13 cellular contexts compared by ENCODE assay signal in genomic region chr7:46290374-46291061, GRCh38.
A peak's percentile ranks its signal among the peaks of the same experiment; 100 is the strongest.
DNase-seq lines count a peak whose midpoint lies in the region; ATAC-seq, FAIRE-seq and TF ChIP-seq lines count a peak whose summit lies in the region.
"Had no signal": no experiment of that assay in that cellular context is flagged by ENCODE, and none has a peak within 500 bp of the region (broad histone marks: within the 10 kb centered on the region; RNA-seq: fewer than 3 reads in every experiment).

No MANE protein-coding gene starts in this region.

- peak overlapping the region; percentile 95 for H3K27ac Mint-ChIP-seq in osteocyte (ENCODE audit: unreplicated experiment)
- H3K27ac Mint-ChIP-seq: activated CD4-positive, alpha-beta T cell treated with anti-CD3 and anti-CD28 coated beads, Interleukin-2, amount 10 ng/mL, durations not matched to agents 24 days and 14 days had no signal

- peak overlapping the region; percentile 85 for H3K27ac ChIP-seq in RWPE2 (ENCODE audit: poor library complexity, severe bottlenecking)
- H3K27ac ChIP-seq: colonic mucosa had no signal

- DNase-seq in RWPE2 (ENCODE audit: low spot score) = no peak
- DNase-seq in osteocyte (ENCODE audit: extremely low spot score, unreplicated experiment) = no peak
- no peak for DNase-seq in DMS153 (lab: John Stamatoyannopoulos, UW)
- DNase-seq in HTR-8/SVneo (ENCODE audit: insufficient read length, low spot score) = no peak
- no peak for DNase-seq in NCI-H2107 treated with DMSO at 0.1 percent for 48 hours (lab: John Stamatoyannopoulos, UW; ENCODE audit: unreplicated experiment)
- DNase-seq in NCI-H524 treated with DMSO at 0.1 percent for 48 hours (lab: John Stamatoyannopoulos, UW) = no peak
- DNase-seq: activated CD4-positive, alpha-beta T cell treated with anti-CD3 and anti-CD28 coated beads, Interleukin-2, amount 10 ng/mL, durations not matched to agents 24 days and 14 days; colonic mucosa; NCI-H69; stimulated activated CD4-positive, alpha-beta T cell treated with anti-CD3 and anti-CD28 coated beads, Interleukin-15, amount 100 ng/mL, for 24 hours had no signal

- no peaks in the 10 kb centered on the region for H3K36me3 ChIP-seq in RWPE2 (ENCODE audit: low read depth)
- H3K36me3 ChIP-seq: colonic mucosa had no signal

- peaks cover 24% of the 10 kb centered on the region for H3K4me1 Mint-ChIP-seq in osteocyte (ENCODE audit: unreplicated experiment)
- H3K4me1 Mint-ChIP-seq: activated CD4-positive, alpha-beta T cell treated with anti-CD3 and anti-CD28 coated beads, Interleukin-2, amount 10 ng/mL, durations not matched to agents 24 days and 14 days had no signal

- no peaks in the 10 kb centered on the region for H3K27me3 Mint-ChIP-seq in osteocyte (ENCODE audit: unreplicated experiment)
- H3K27me3 Mint-ChIP-seq: activated CD4-positive, alpha-beta T cell treated with anti-CD3 and anti-CD28 coated beads, Interleukin-2, amount 10 ng/mL, durations not matched to agents 24 days and 14 days had no signal

- no peaks in the 10 kb centered on the region for H3K27me3 ChIP-seq in RWPE2 (ENCODE audit: insufficient read depth, poor library complexity, severe bottlenecking)
- H3K27me3 ChIP-seq: colonic mucosa had no signal

- H3K4me3 ChIP-seq in RWPE2 (ENCODE audit: severe bottlenecking) = no peak overlapping the region
- H3K4me3 ChIP-seq: colonic mucosa had no signal

- ATAC-seq in GM18870 (IDR thresholded peaks at IDR 0.05; ENCODE audit: unreplicated experiment) = peak; percentile 17
- peak; percentile 14 for ATAC-seq in HG02642 (IDR thresholded peaks at IDR 0.05; ENCODE audit: poor library complexity, unreplicated experiment)
- ATAC-seq in RWPE2 (ENCODE audit: low read depth) = no peak

- H3K9me3 Mint-ChIP-seq in osteocyte (ENCODE audit: unreplicated experiment) = no peaks in the 10 kb centered on the region
- H3K9me3 Mint-ChIP-seq: activated CD4-positive, alpha-beta T cell treated with anti-CD3 and anti-CD28 coated beads, Interleukin-2, amount 10 ng/mL, durations not matched to agents 24 days and 14 days had no signal

- no peak overlapping the region for H3K4me3 Mint-ChIP-seq in osteocyte (ENCODE audit: unreplicated experiment)
- H3K4me3 Mint-ChIP-seq: activated CD4-positive, alpha-beta T cell treated with anti-CD3 and anti-CD28 coated beads, Interleukin-2, amount 10 ng/mL, durations not matched to agents 24 days and 14 days had no signal

- no peak for FAIRE-seq in HTR-8/SVneo (lab: Jason Lieb, UNC)
- FAIRE-seq: H54 had no signal

- H3K4me1 ChIP-seq in RWPE2 (ENCODE audit: insufficient read depth, poor library complexity, severe bottlenecking) = peaks cover 31% of the 10 kb centered on the region
- H3K4me1 ChIP-seq: colonic mucosa had no signal

- TF ChIP-seq CTCF in RWPE2 (IDR thresholded peaks at IDR 0.05; ENCODE audit: poor library complexity, severe bottlenecking) = no peak
- no peak for TF ChIP-seq CTCF in osteocyte (IDR thresholded peaks at IDR 0.05)

- no peaks in the 10 kb centered on the region for H3K36me3 Mint-ChIP-seq in osteocyte (ENCODE audit: unreplicated experiment)

- H3K9me3 ChIP-seq in RWPE2 (ENCODE audit: severe bottlenecking) = no peaks in the 10 kb centered on the region
- H3K9me3 ChIP-seq: colonic mucosa had no signal
